24 cellular contexts compared by ENCODE assay signal in genomic region chr7:1050254-1050906, GRCh38. TPM values are rescaled to one million over a fixed set of nuclear protein-coding genes. Genes with fewer than 3 reads are reported as not detected.
DNase-seq lines count a peak whose midpoint lies in the region; ATAC-seq and TF ChIP-seq lines count a peak whose summit lies in the region.
"Had no signal": no experiment of that assay in that cellular context is flagged by ENCODE, and none has a peak within 500 bp of the region (broad histone marks: within the 10 kb centered on the region; RNA-seq: fewer than 3 reads in every experiment).

No MANE protein-coding gene starts in this region.

- POLR2A ChIA-PET in A673 (lab: Charles Lee; ENCODE audit: low non-redundant PET) = interaction anchor here (0.5 kb wide), 1 partner anchor 71 kb away, joined by 4 read pairs; no protein-coding TSS in a partner anchor

- no peak overlapping the region for H3K4me2 ChIP-seq in neuronal stem cell (ENCODE audit: insufficient read depth, low read length, poor library complexity, severe bottlenecking)

- H2AFZ ChIP-seq in neuronal stem cell (ENCODE audit: low read length) = no peak overlapping the region

- H3K4me1 ChIP-seq in esophagus squamous epithelium = peaks cover 17 to 99% (median 51%) of the 10 kb centered on the region in 3 donors
- H3K4me1 ChIP-seq in neuronal stem cell (ENCODE audit: control insufficient read depth in 2 of 2, insufficient read depth in 1 of 2, low read depth in 1 of 2, low read length in 2 of 2) = peaks cover 31 to 40% of the 10 kb centered on the region in 2 donors
- H3K4me1 ChIP-seq in A673 (ENCODE audit: insufficient read depth, low read length, poor library complexity, severe bottlenecking) = peaks cover 27% of the 10 kb centered on the region

- peak overlapping the region; percentile 46 for H3K9ac ChIP-seq in neuronal stem cell (ENCODE audit: low read depth, low read length, poor library complexity)

- intact Hi-C loops in Right ventricle myocardium inferior (cut with DNase I) = loop anchor here (10.0 kb wide), 1 partner anchor 404 kb away; the partner anchor contains the start of gene MICALL2
- intact Hi-C loops in Right ventricle myocardium superior (cut with DNase I) = no loop called here
- intact Hi-C loops in esophagus squamous epithelium (cut with DNase I) = no loop called here
- intact Hi-C loops in A673 (cut with micrococcal nuclease; ENCODE audit: unreplicated experiment) = no loop called here

- H3K36me3 ChIP-seq in esophagus squamous epithelium (no peaks in the 10 kb centered on the region), neuronal stem cell (replicated peaks in 1 of 2; ENCODE audit: control insufficient read depth in 2 of 2, insufficient read depth in 2 of 2, low read length in 2 of 2) (no peaks in the 10 kb centered on the region), A673 (ENCODE audit: insufficient read depth, low read length, poor library complexity, severe bottlenecking) (no peaks in the 10 kb centered on the region)
- H3K36me3 ChIP-seq: brain microvascular endothelial cell, pancreas, transverse colon had no signal

- no peak overlapping the region for H3K23ac ChIP-seq in neuronal stem cell (ENCODE audit: low read depth, low read length, poor library complexity)

- no peak overlapping the region for H2BK12ac ChIP-seq in neuronal stem cell (ENCODE audit: low read length)

- CTCF ChIA-PET in A673 (lab: Charles Lee) = no interaction called here

- H3K27me3 ChIP-seq in esophagus squamous epithelium (no peaks in the 10 kb centered on the region), neuronal stem cell (ENCODE audit: control insufficient read depth in 3 of 3, insufficient read depth in 3 of 3, low read depth in 1 of 3, low read length in 3 of 3) (no peaks in the 10 kb centered on the region), A673 (replicated peaks; ENCODE audit: insufficient read depth, low read depth, low read length, poor library complexity) (no peaks in the 10 kb centered on the region)
- H3K27me3 ChIP-seq: brain microvascular endothelial cell, pancreas, transverse colon had no signal

- no peak overlapping the region for H2BK120ac ChIP-seq in neuronal stem cell (ENCODE audit: low read depth, low read length)

- H3K4me3 ChIP-seq in esophagus squamous epithelium (no peak overlapping the region), neuronal stem cell (ENCODE audit: low read length in 2 of 2) (no peak overlapping the region), A673 (ENCODE audit: low read depth, low read length, poor library complexity, severe bottlenecking) (no peak overlapping the region)
- H3K4me3 ChIP-seq: pancreas, transverse colon had no signal

- H3K4ac ChIP-seq in neuronal stem cell (ENCODE audit: low read length) = no peak overlapping the region

- no TSS peak for BruUV-seq in A673 (replicated peaks; lab: Mats Ljungman, UMichigan)

- H3K79me1 ChIP-seq in neuronal stem cell (ENCODE audit: low read depth, low read length) = peaks cover 3% of the 10 kb centered on the region

- peak overlapping the region; percentile 5 for H3K14ac ChIP-seq in neuronal stem cell (ENCODE audit: low read length)

- WGBS in esophagus squamous epithelium, 2 donors = 79 to 100% methylated on average over 2 to 14 of the region's 30 CpGs
- no CpG with 5 or more reads among the region's 30 CpGs for WGBS in neuronal stem cell (ENCODE audit: extremely low coverage in 2 of 2, insufficient read length in 2 of 2, insufficient replicate concordance in 1 of 2), 2 donors

- no peak overlapping the region for H4K91ac ChIP-seq in neuronal stem cell (ENCODE audit: low read depth, low read length, poor library complexity)

- no peak for TF ChIP-seq POLR2A in esophagus squamous epithelium (IDR thresholded peaks at IDR 0.05)

- no peak for TF ChIP-seq CTCF in esophagus squamous epithelium (IDR thresholded peaks at IDR 0.05)
- TF ChIP-seq CTCF in A673 (conservative IDR thresholded peaks at IDR 0.05; ENCODE audit: low read depth, low read length) = no peak

- H2BK5ac ChIP-seq in neuronal stem cell (ENCODE audit: low read length) = peak overlapping the region; percentile 10

- ATAC-seq in Right ventricle myocardium inferior = no peak
- ATAC-seq in Right ventricle myocardium superior (ENCODE audit: poor library complexity) = no peak
- ATAC-seq: naive thymus-derived CD4-positive, alpha-beta T cell; pancreas had no signal

- H2AK5ac ChIP-seq in neuronal stem cell (ENCODE audit: low read depth, low read length) = peak overlapping the region; percentile 60

- peak overlapping the region; percentile 46 for H3K18ac ChIP-seq in neuronal stem cell (ENCODE audit: low read length)

- DNase-seq in Right ventricle myocardium inferior (ENCODE audit: missing footprints) = peak; percentile 34
- no peak for DNase-seq in Right ventricle myocardium superior
- DNase-seq in esophagus squamous epithelium (lab: John Stamatoyannopoulos, UW) = no peak
- DNase-seq in neuronal stem cell (ENCODE audit: low spot score) = no peak
- no peak for DNase-seq in NCI-H2029 (lab: John Stamatoyannopoulos, UW)
- DNase-seq in cortex of kidney (lab: John Stamatoyannopoulos, UW) = no peak
- DNase-seq in A673 (ENCODE audit: low spot score) = no peak
- no peak for DNase-seq in NOMO-1 treated with dmso at 0.1 percent for 144 hours (lab: John Stamatoyannopoulos, UW; ENCODE audit: unreplicated experiment)
- DNase-seq: activated CD4-positive, alpha-beta T cell treated with anti-CD3 and anti-CD28 coated beads for 48 hours; activated CD8-positive, alpha-beta memory T cell treated with anti-CD3 and anti-CD28 coated beads, Interleukin-2, amount 50 U/mL, for 4 hours; brain microvascular endothelial cell; Calu3; dermis blood vessel endothelial cell; foreskin fibroblast; mesendoderm; naive thymus-derived CD4-positive, alpha-beta T cell; NCI-H2107; NCI-H526; SHP77; stimulated activated CD4-positive, alpha-beta T cell treated with anti-CD3 and anti-CD28 coated beads, Interleukin-2, amount 100 ng/mL, for 24 hours; stimulated activated naive CD4-positive, alpha-beta T cell; SW 1271; transverse colon had no signal

- H3K27ac ChIP-seq in esophagus squamous epithelium (peak overlapping the region in 3 of 4 donors; percentile 70 to 90 (median 82)), neuronal stem cell (replicated peaks; ENCODE audit: low read length) (no peak overlapping the region), A673 (ENCODE audit: low read depth, low read length, poor library complexity, severe bottlenecking) (no peak overlapping the region)
- H3K27ac ChIP-seq: brain microvascular endothelial cell, pancreas had no signal

- H2BK15ac ChIP-seq in neuronal stem cell (ENCODE audit: low read length) = no peak overlapping the region

- no peak overlapping the region for H4K8ac ChIP-seq in neuronal stem cell (ENCODE audit: low read depth, low read length)

- H3K9me3 ChIP-seq in esophagus squamous epithelium (no peaks in the 10 kb centered on the region), neuronal stem cell (replicated peaks in 1 of 2; ENCODE audit: control insufficient read depth in 2 of 2, insufficient read depth in 1 of 2, low read depth in 1 of 2, low read length in 2 of 2) (no peaks in the 10 kb centered on the region), A673 (ENCODE audit: low read depth, low read length, poor library complexity, severe bottlenecking) (no peaks in the 10 kb centered on the region)
- H3K9me3 ChIP-seq: pancreas, transverse colon had no signal

RNA-seq across cellular contexts. Expression of gene GPR146, which starts 6.0 kb away (rescaled TPM):
- total RNA-seq in Right ventricle myocardium inferior (30.6 TPM), Right ventricle myocardium superior (26.3 TPM), esophagus squamous epithelium (10 to 100 TPM in 1 of 4 donors, 1 to 10 TPM in 3; 1.1 to 12.8 (median 3.5) TPM), A673 (2021) (0.95 and 2.4 TPM in 2 replicates)
- polyA plus RNA-seq in neuronal stem cell (2013, experiment 1 of 2) = 1.7 TPM
- polyA plus RNA-seq in neuronal stem cell (2013, experiment 2 of 2) = 1.5 TPM

RNA-seq across cellular contexts. Expression of gene GPER1, which starts 37.5 kb away (rescaled TPM):
- total RNA-seq in Right ventricle myocardium inferior = 3.6 TPM
- total RNA-seq in Right ventricle myocardium superior = 2.5 TPM
- 1 to 10 TPM in 3 of 4 donors, under 1 TPM in 1; 0.87 to 2.3 (median 1.5) TPM for total RNA-seq in esophagus squamous epithelium
- 0.63 TPM for polyA plus RNA-seq in neuronal stem cell (2013, experiment 1 of 2)
- 0.66 TPM for polyA plus RNA-seq in neuronal stem cell (2013, experiment 2 of 2)
- total RNA-seq in A673 (2021) = 0.37 and 0.63 TPM in 2 replicates

Comparison
In these comparisons a context has a peak if more than half of its experiments do, and no peak if none do; other contexts are left out.
1. H3K27ac ChIP-seq: peak in esophagus squamous epithelium (3 of 4); none in neuronal stem cell (single experiment) and A673 (single experiment).